ENCODE assay signal across 18 cellular contexts in the genomic region with DNA sequence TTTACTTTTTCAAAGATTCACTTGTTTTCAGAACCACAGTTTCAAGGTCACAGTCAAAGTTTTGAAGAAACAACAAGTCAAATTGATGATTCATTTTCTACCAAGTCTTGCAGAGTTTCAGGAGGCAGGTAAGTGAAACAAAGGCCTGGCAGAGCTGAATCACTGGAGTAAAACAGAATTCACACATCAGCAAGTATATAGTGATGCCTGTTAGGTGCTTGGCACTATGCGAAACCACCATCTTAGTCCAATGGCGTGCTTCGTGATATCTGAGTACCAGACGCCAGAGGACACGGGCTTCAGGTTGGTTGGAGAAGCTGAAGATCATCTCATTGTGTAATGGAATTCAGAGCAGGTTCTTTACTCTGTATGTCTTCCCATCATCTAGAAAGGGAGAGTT.
DNase-seq lines count a peak whose midpoint lies in the region; ATAC-seq, FAIRE-seq and TF ChIP-seq lines count a peak whose summit lies in the region.
"Had no signal": no experiment of that assay in that cellular context is flagged by ENCODE, and none has a peak within 500 bp of the region (broad histone marks: within the 10 kb centered on the region; RNA-seq: fewer than 3 reads in every experiment).

No MANE protein-coding gene starts in this region.

- H3K27me3 Mint-ChIP-seq in H9 (ENCODE audit: low read depth): no peaks in the 10 kb centered on the region
- H3K27me3 Mint-ChIP-seq in activated B cell treated with CpG ODN at 0.5 μM for 24 hours: no peaks in the 10 kb centered on the region
- H3K27me3 Mint-ChIP-seq in nephron progenitor cell (ENCODE audit: low read depth, poor library complexity): peaks cover 3% of the 10 kb centered on the region

- FAIRE-seq in bronchial epithelial cell (lab: Jason Lieb, UNC): no peak

- no peaks in the 10 kb centered on the region for H4K20me1 ChIP-seq in H9 (ENCODE audit: control insufficient read depth, insufficient read depth, insufficient read length)
- H4K20me1 ChIP-seq: BLaER1 had no signal

- POLR2A ChIA-PET in activated B cell treated with CpG ODN at 0.5 μM for 24 hours (lab: Charles Lee): interaction anchor here (1.1 to 3.9 kb wide), 4 partner anchors 34 to 44 kb away, joined by 3 to 23 read pairs (median 6); no protein-coding TSS in a partner anchor

- no peak overlapping the region for H3K4me3 ChIP-seq in bronchial epithelial cell (ENCODE audit: low read depth, low read length)
- H3K4me3 ChIP-seq: BLaER1, gastrocnemius medialis, lower lobe of right lung, vagina had no signal

- DNase-seq in H9 (no peak), activated B cell treated with CpG ODN at 0.5 μM for 24 hours (no peak), bronchial epithelial cell (ENCODE audit: low read depth) (peak; percentile 45), nephron progenitor cell (no peak), nucleus accumbens (lab: John Stamatoyannopoulos, UW) (no peak)
- DNase-seq in stimulated activated CD4-positive, alpha-beta T cell treated with anti-CD3 and anti-CD28 coated beads, Interleukin-4, amount 100 ng/mL, for 1 hour: peak; percentile 26
- DNase-seq: DND-41; gastrocnemius medialis; HCEC 1CT; lower lobe of right lung; NCI-H1105 treated with DMSO at 0.1 percent for 48 hours; NCI-H2171 treated with DMSO at 0.1 percent for 48 hours; NCI-H82; stimulated activated naive CD4-positive, alpha-beta T cell treated with Interleukin-2 at 50 U/mL for 16 hours had no signal

- no peak overlapping the region for H4K91ac ChIP-seq in H9 (ENCODE audit: insufficient read length, low read depth, low read length)

- ATAC-seq in activated B cell treated with CpG ODN at 0.5 μM for 24 hours (ENCODE audit: low read depth): no peak
- ATAC-seq in HG03354 (IDR thresholded peaks at IDR 0.05; ENCODE audit: poor library complexity, severe bottlenecking, unreplicated experiment): no peak
- ATAC-seq: gastrocnemius medialis, lower lobe of right lung had no signal

- no peak overlapping the region for H3K4me2 ChIP-seq in H9 (ENCODE audit: insufficient read depth, insufficient read length, low read length)

- no peaks in the 10 kb centered on the region for H3K4me1 ChIP-seq in H9 (ENCODE audit: insufficient read depth, low read length)
- H3K4me1 ChIP-seq: gastrocnemius medialis, lower lobe of right lung, vagina had no signal

- no peaks in the 10 kb centered on the region for H3K79me2 ChIP-seq in H9 (ENCODE audit: insufficient read depth, low read length)

- H3K9ac ChIP-seq in H9 (ENCODE audit: extremely low read depth, insufficient read length, low read length): no peak overlapping the region
- H3K9ac ChIP-seq: BLaER1 had no signal

- H3K27me3 ChIP-seq in H9 (ENCODE audit: insufficient read depth, low read length): no peaks in the 10 kb centered on the region
- H3K27me3 ChIP-seq in bronchial epithelial cell (ENCODE audit: control insufficient read depth, insufficient read depth, low read length): no peaks in the 10 kb centered on the region
- H3K27me3 ChIP-seq: BLaER1, gastrocnemius medialis, vagina had no signal

- TF ChIP-seq CTCF in H9 (conservative IDR thresholded peaks at IDR 0.05) (no peak), activated B cell treated with CpG ODN at 0.5 μM for 24 hours (IDR thresholded peaks at IDR 0.05) (no peak), bronchial epithelial cell (IDR thresholded peaks at IDR 0.05; ENCODE audit: insufficient read depth, low read length, severe bottlenecking) (no peak), nephron progenitor cell (IDR thresholded peaks at IDR 0.05) (no peak)

- no peak overlapping the region for H2BK120ac ChIP-seq in H9 (ENCODE audit: low read depth, low read length, poor library complexity, severe bottlenecking)

- intact Hi-C loops in activated B cell treated with CpG ODN at 0.5 μM for 24 hours (cut with micrococcal nuclease): no loop called here

- H3K14ac ChIP-seq in H9 (ENCODE audit: insufficient read depth, low read length): no peak overlapping the region

- H4K5ac ChIP-seq in H9 (ENCODE audit: insufficient read length, low read depth, low read length): no peak overlapping the region

- no peak overlapping the region for H3K23ac ChIP-seq in H9 (ENCODE audit: insufficient read length, low read depth, low read length)

- H3K27ac ChIP-seq in H9 (ENCODE audit: insufficient read length, low read depth, low read length): no peak overlapping the region
- H3K27ac ChIP-seq: BLaER1, gastrocnemius medialis, lower lobe of right lung, vagina had no signal

- CTCF ChIA-PET in activated B cell treated with CpG ODN at 0.5 μM for 24 hours (lab: Charles Lee): interaction anchor here (1.8 to 8.5 kb wide), 6 partner anchors 8 to 107 kb away, joined by 5 to 89 read pairs (median 14); no protein-coding TSS in a partner anchor

- no peak overlapping the region for H3K18ac ChIP-seq in H9 (ENCODE audit: insufficient read length, low read depth, low read length)

- no peak overlapping the region for H3K56ac ChIP-seq in H9 (ENCODE audit: insufficient read length, low read depth, low read length)

- H2BK20ac ChIP-seq in H9 (ENCODE audit: low read depth, low read length, poor library complexity, severe bottlenecking): no peak overlapping the region

- H3K79me1 ChIP-seq in H9 (ENCODE audit: insufficient read depth, low read depth, low read length, poor library complexity, severe bottlenecking): no peaks in the 10 kb centered on the region

- H3K9me3 Mint-ChIP-seq in H9: no peaks in the 10 kb centered on the region
- H3K9me3 Mint-ChIP-seq in activated B cell treated with CpG ODN at 0.5 μM for 24 hours: no peaks in the 10 kb centered on the region
- no peaks in the 10 kb centered on the region for H3K9me3 Mint-ChIP-seq in nephron progenitor cell
- H3K9me3 Mint-ChIP-seq: nephron had no signal

- no peak overlapping the region for H2BK5ac ChIP-seq in H9 (ENCODE audit: insufficient read length, low read length)

- no peak overlapping the region for H2AFZ ChIP-seq in H9 (ENCODE audit: low read length)

- H3T11ph ChIP-seq in H9 (ENCODE audit: low read length): no peak overlapping the region

- H3K36me3 Mint-ChIP-seq in H9 (ENCODE audit: insufficient read depth in 1 of 3, low read depth in 3 of 3) (peaks cover 0 to 8% (median 7%) of the 10 kb centered on the region in 3 experiments; a peak in 3 of 7 replicates), activated B cell treated with CpG ODN at 0.5 μM for 24 hours (ENCODE audit: low read depth) (peaks cover 72% of the 10 kb centered on the region), nephron progenitor cell (ENCODE audit: low read depth) (no peaks in the 10 kb centered on the region)

- H3K4me3 Mint-ChIP-seq in H9 (no peak overlapping the region), activated B cell treated with CpG ODN at 0.5 μM for 24 hours (no peak overlapping the region), nephron progenitor cell (no peak overlapping the region)
- H3K4me3 Mint-ChIP-seq: nephron had no signal

- H3K4ac ChIP-seq in H9 (ENCODE audit: low read depth, low read length): no peak overlapping the region

- H3K27ac Mint-ChIP-seq in H9 (peak overlapping the region; percentile 16 to 48 (median 19); a peak in 4 of 7 replicates), activated B cell treated with CpG ODN at 0.5 μM for 24 hours (peak overlapping the region; percentile 46), nephron progenitor cell (no peak overlapping the region)
- H3K27ac Mint-ChIP-seq: nephron had no signal

- no peak overlapping the region for H4K8ac ChIP-seq in H9 (replicated peaks; ENCODE audit: insufficient read length, low read depth, low read length)

- peaks cover 31% of the 10 kb centered on the region for H3K36me3 ChIP-seq in bronchial epithelial cell (ENCODE audit: control insufficient read depth, insufficient read depth, low read length)
- H3K36me3 ChIP-seq: BLaER1, gastrocnemius medialis had no signal

- no peak overlapping the region for H2BK12ac ChIP-seq in H9 (ENCODE audit: insufficient read length, low read depth, low read length)

- H3K23me2 ChIP-seq in H9 (ENCODE audit: insufficient read length, low read depth, low read length, poor library complexity, severe bottlenecking): no peaks in the 10 kb centered on the region

- H2AK5ac ChIP-seq in H9 (ENCODE audit: insufficient read length, low read length): no peak overlapping the region

- WGBS in H9 (ENCODE audit: extremely low coverage, insufficient read length, low lambda C conversion rate): no CpG with 5 or more reads among the region's 5 CpGs

- H3K4me1 Mint-ChIP-seq in H9: peaks cover 6 to 13% of the 10 kb centered on the region in 2 experiments
- peaks cover 26% of the 10 kb centered on the region for H3K4me1 Mint-ChIP-seq in activated B cell treated with CpG ODN at 0.5 μM for 24 hours
- peaks cover 2% of the 10 kb centered on the region for H3K4me1 Mint-ChIP-seq in nephron progenitor cell
- H3K4me1 Mint-ChIP-seq: nephron had no signal

- H3K9me3 ChIP-seq in H9 (ENCODE audit: control insufficient read depth, low read depth, low read length): no peaks in the 10 kb centered on the region
- H3K9me3 ChIP-seq: gastrocnemius medialis, lower lobe of right lung, vagina had no signal

- H2BK15ac ChIP-seq in H9 (ENCODE audit: low read depth, low read length): no peak overlapping the region

Comparison
In these comparisons a context has a peak if more than half of its experiments do, and no peak if none do; other contexts are left out.
1. DNase-seq: peak in bronchial epithelial cell (single experiment) and stimulated activated CD4-positive, alpha-beta T cell treated with anti-CD3 and anti-CD28 coated beads, Interleukin-4, amount 100 ng/mL, for 1 hour (single experiment); none in H9 (single experiment), activated B cell treated with CpG ODN at 0.5 μM for 24 hours (single experiment), nephron progenitor cell (single experiment) and nucleus accumbens (0 of 56).